In genomic region chr11:12110714-12111481, GRCh38 we compare ENCODE assay signal across 8 cellular contexts. TPM values are rescaled to one million over a fixed set of nuclear protein-coding genes. Genes with fewer than 3 reads are reported as not detected.
DNase-seq lines count a peak whose midpoint lies in the region; ATAC-seq, FAIRE-seq and TF ChIP-seq lines count a peak whose summit lies in the region.

No MANE protein-coding gene starts in this region.

- no peaks in the 10 kb centered on the region for H3K79me2 ChIP-seq in H1 (ENCODE audit: control insufficient read depth in 1 of 2, insufficient read depth in 2 of 2, low read length in 2 of 2)

- H3K4me3 ChIP-seq in WI38 (ENCODE audit: low read depth, low read length) (peak overlapping the region; percentile 85), H1 (ENCODE audit: extremely low read depth in 1 of 4, insufficient read depth in 2 of 4, low read depth in 3 of 4, low read length in 4 of 4) (peak overlapping the region; percentile 36 to 71 (median 50)), mucosa of rectum (ENCODE audit: low read length in 2 of 2) (peak overlapping the region; percentile 93 to 94), upper lobe of left lung (peak overlapping the region; percentile 70 to 94 (median 92))

- no peak overlapping the region for H3K23ac ChIP-seq in H1 (ENCODE audit: insufficient read length)

- H3K9ac ChIP-seq in H1 (replicated peaks in 1 of 4; ENCODE audit: extremely low read depth in 1 of 4, low read depth in 3 of 4, low read length in 3 of 4), result no peak overlapping the region
- H3K9ac ChIP-seq in mucosa of rectum (ENCODE audit: low read depth in 1 of 2, low read length in 2 of 2), result peak overlapping the region; percentile 87 to 93

- H4K91ac ChIP-seq in H1 (replicated peaks; ENCODE audit: insufficient read length, low read length), result no peak overlapping the region

- peak; percentile 21 for ATAC-seq in GM19467 (IDR thresholded peaks at IDR 0.05; ENCODE audit: unreplicated experiment)
- peak; percentile 13 for ATAC-seq in HG03460 (IDR thresholded peaks at IDR 0.05; ENCODE audit: unreplicated experiment)
- ATAC-seq in upper lobe of left lung (ENCODE audit: low FRiP score in 2 of 2), result peak; percentile 52 to 58

- FAIRE-seq in H1 (lab: Jason Lieb, UNC), result no peak

- H3K4me2 ChIP-seq in H1 (ENCODE audit: insufficient read depth in 1 of 2, low read depth in 2 of 2, low read length in 2 of 2), result peak overlapping the region; percentile 72 to 99

- H3K36me3 ChIP-seq in H1 (ENCODE audit: control insufficient read depth in 2 of 4, insufficient read depth in 4 of 4, low read length in 3 of 4) (no peaks in the 10 kb centered on the region), mucosa of rectum (ENCODE audit: control insufficient read depth in 2 of 2, insufficient read depth in 2 of 2, low read length in 2 of 2) (peaks cover 0 to 4% of the 10 kb centered on the region in 2 donors), upper lobe of left lung (no peaks in the 10 kb centered on the region)

- TF ChIP-seq POLR2A in H1 (IDR thresholded peaks at IDR 0.05; ENCODE audit: control extremely low read depth in 1 of 2, low read depth in 2 of 2, low read length in 2 of 2) (no peak), upper lobe of left lung (IDR thresholded peaks at IDR 0.05) (peak in 1 of 4 donors; percentile 58)

- H2BK120ac ChIP-seq in H1 (replicated peaks; ENCODE audit: low read depth, low read length), result no peak overlapping the region

- no peak overlapping the region for H2AK5ac ChIP-seq in H1 (ENCODE audit: low read depth, low read length)

- H3K9me3 ChIP-seq in H1 (ENCODE audit: insufficient read depth in 2 of 2, low read depth in 1 of 2, low read length in 1 of 2), result no peaks in the 10 kb centered on the region
- no peaks in the 10 kb centered on the region for H3K9me3 ChIP-seq in mucosa of rectum (ENCODE audit: control insufficient read depth in 2 of 2, low read length in 2 of 2)
- H3K9me3 ChIP-seq in upper lobe of left lung, result no peaks in the 10 kb centered on the region

- WGBS in H1 (ENCODE audit: extremely low coverage in 1 of 2, insufficient coverage in 1 of 2, insufficient read length in 1 of 2, insufficient replicate concordance in 2 of 2, low coverage in 1 of 2, low lambda C conversion rate in 2 of 2, missing lambda C conversion rate in 1 of 2), 2 experiments, result 4% methylated on average over 30 of the region's 65 CpGs; no CpG with 5 or more reads in 1 of the 2 experiments
- WGBS in upper lobe of left lung, 2 donors, result 0 to 24% methylated on average over 2 to 32 of the region's 65 CpGs

- no peak overlapping the region for H3K56ac ChIP-seq in H1 (replicated peaks; ENCODE audit: insufficient read length, low read depth, low read length)

- H3K23me2 ChIP-seq in H1 (ENCODE audit: low read depth, low read length), result peaks cover 12% of the 10 kb centered on the region

- no peak overlapping the region for H2BK20ac ChIP-seq in H1 (ENCODE audit: low read length)

- TF ChIP-seq CTCF in WI38 (IDR thresholded peaks at IDR 0.05; ENCODE audit: low read depth, low read length) (no peak), H1 (IDR thresholded peaks at IDR 0.05; ENCODE audit: control extremely low read depth in 1 of 3, insufficient read depth in 1 of 3, low read depth in 1 of 3, low read length in 3 of 3) (no peak), upper lobe of left lung (IDR thresholded peaks at IDR 0.05) (no peak)

- no peak overlapping the region for H2BK15ac ChIP-seq in H1 (ENCODE audit: low read length)

- CTCF ChIA-PET in H1 (lab: Charles Lee; ENCODE audit: partially characterized antibody), result interaction anchor here (1.2 to 3.2 kb wide), 6 partner anchors 8 to 170 kb away, joined by 4 to 14 read pairs (median 5); no protein-coding TSS in a partner anchor

- DNase-seq in DMS79 treated with DMSO at 0.1 percent for 48 hours (lab: John Stamatoyannopoulos, UW) (peak; percentile 36), H1 (ENCODE audit: low read depth in 1 of 2, low spot score in 2 of 2) (peak in 1 of 2 experiments; percentile 64), upper lobe of left lung (peak; percentile 60 to 87), HK-2 (ENCODE audit: unreplicated experiment) (no peak)

- no peak overlapping the region for H4K5ac ChIP-seq in H1 (ENCODE audit: insufficient read length, low read depth, low read length)

- H3K27ac ChIP-seq in H1 (ENCODE audit: low read depth, low read length) (no peak overlapping the region), mucosa of rectum (ENCODE audit: low read depth in 2 of 2, low read length in 2 of 2) (peak overlapping the region; percentile 88 to 89), upper lobe of left lung (peak overlapping the region; percentile 77 to 92 (median 90))

- no peak for TF ChIP-seq EP300 in H1 (IDR thresholded peaks at IDR 0.05; ENCODE audit: borderline replicate concordance in 1 of 2, low read depth in 2 of 2, low read length in 2 of 2)
- no peak for TF ChIP-seq EP300 in upper lobe of left lung (IDR thresholded peaks at IDR 0.05)

- H2BK12ac ChIP-seq in H1 (ENCODE audit: low read depth, low read length), result no peak overlapping the region

- peaks cover 0 to 10% (median 4%) of the 10 kb centered on the region in 4 experiments; a peak in 5 of 7 replicates for H3K4me1 ChIP-seq in H1 (replicated peaks in 1 of 4; ENCODE audit: control insufficient read depth in 3 of 4, insufficient read depth in 4 of 4, low read length in 3 of 4)
- peaks cover 11 to 28% of the 10 kb centered on the region in 2 donors for H3K4me1 ChIP-seq in mucosa of rectum (ENCODE audit: control insufficient read depth in 2 of 2, insufficient read depth in 2 of 2, low read length in 2 of 2)
- peaks cover 15 to 44% (median 31%) of the 10 kb centered on the region in 4 donors for H3K4me1 ChIP-seq in upper lobe of left lung

- H4K8ac ChIP-seq in H1 (ENCODE audit: extremely low read depth, insufficient read depth, low read length), result no peak overlapping the region; the same call in 1 of the 2 replicates

- no peak overlapping the region for H3K14ac ChIP-seq in H1 (ENCODE audit: insufficient read length)

- no peak overlapping the region for H3K18ac ChIP-seq in H1 (ENCODE audit: extremely low read depth, low read length)

- no peak for TF ChIP-seq RAD21 in H1 (IDR thresholded peaks at IDR 0.05 in 1 of 2, conservative IDR thresholded peaks at IDR 0.05 in 1 of 2; ENCODE audit: low read depth in 2 of 2, low read length in 2 of 2)

- no peak overlapping the region for H3K4ac ChIP-seq in H1 (replicated peaks; ENCODE audit: insufficient read length, low read depth, low read length)

- H2AFZ ChIP-seq in H1 (ENCODE audit: low read length), result peak overlapping the region; percentile 40; the same call in 1 of the 2 replicates

- H4K20me1 ChIP-seq in H1 (replicated peaks in 1 of 2; ENCODE audit: control insufficient read depth in 1 of 2, insufficient read depth in 2 of 2, low read length in 2 of 2), result peaks cover 0 to 1% of the 10 kb centered on the region in 2 experiments

- H2BK5ac ChIP-seq in H1 (ENCODE audit: low read depth, low read length), result no peak overlapping the region

- H3K79me1 ChIP-seq in H1 (ENCODE audit: low read depth, low read length), result no peaks in the 10 kb centered on the region

- H3K27me3 ChIP-seq in H1 (replicated peaks in 1 of 4; ENCODE audit: control insufficient read depth in 3 of 4, extremely low read depth in 1 of 4, insufficient read depth in 3 of 4, low read length in 3 of 4), result peaks cover 0 to 35% (median 30%) of the 10 kb centered on the region in 4 experiments; a peak in 5 of 7 replicates
- H3K27me3 ChIP-seq in mucosa of rectum (ENCODE audit: control insufficient read depth in 2 of 2, insufficient read depth in 2 of 2, low read length in 2 of 2), result no peaks in the 10 kb centered on the region
- no peaks in the 10 kb centered on the region for H3K27me3 ChIP-seq in upper lobe of left lung

- POLR2A ChIA-PET in H1 (lab: Charles Lee; ENCODE audit: partially characterized antibody), result interaction anchor here (0.9 to 1.6 kb wide), 3 partner anchors 8 to 62 kb away, joined by 3 to 4 read pairs (median 3); no protein-coding TSS in a partner anchor

TF ChIP-seq in H1, 55 proteins besides CTCF, POLR2A, EP300 and RAD21:
- TF ChIP-seq SIN3A (conservative IDR thresholded peaks at IDR 0.05 in 1 of 2, IDR thresholded peaks at IDR 0.05 in 1 of 2; ENCODE audit: low read depth in 1 of 2, low read length in 2 of 2) (peak; percentile 19 to 65; a peak in 2 of 4 replicates), E2F6 (IDR thresholded peaks at IDR 0.05) (peak; percentile 73), MAX (IDR thresholded peaks at IDR 0.05) (peak; percentile 60), CREB1 (IDR thresholded peaks at IDR 0.05) (no peak), MAFK (IDR thresholded peaks at IDR 0.05; ENCODE audit: low read depth, low read length) (no peak), USF2 (IDR thresholded peaks at IDR 0.05; ENCODE audit: low read length) (no peak), SUZ12 (IDR thresholded peaks at IDR 0.05; ENCODE audit: low read length) (peak; percentile 61), TEAD4 (IDR thresholded peaks at IDR 0.05; ENCODE audit: low read depth, low read length) (no peak), CHD1 (IDR thresholded peaks at IDR 0.05; ENCODE audit: low read depth, low read length) (no peak)

RNA-seq across cellular contexts. Expression of gene MICAL2, which starts 0.5 kb away (rescaled TPM):
- total RNA-seq in H1 (2021; fragmentation: NEBNext Ultra II Directional; extraction: Animal tissue kit (Norgen Biotek cat#: 25700)), result 4.1 and 4.2 TPM in 2 replicates
- polyA plus RNA-seq in H1 (2011; rRNA removed), result 1.3 and 1.6 TPM in 2 replicates
- polyA plus RNA-seq in H1 (2011; cell fraction: cytosol; rRNA removed), result 1.7 TPM
- 3.0 TPM for polyA plus RNA-seq in H1 (2011; cell fraction: nucleus; rRNA removed)
- 1.4 to 2.5 TPM (median 1.6 TPM) in 4 replicates for polyA plus RNA-seq in H1 (2012, experiment 1 of 2)
- polyA plus RNA-seq in H1 (2012, experiment 2 of 2), result 5.1 TPM
- 0.67 TPM for polyA plus RNA-seq in H1 (2013, experiment 1 of 2)
- polyA plus RNA-seq in H1 (2013, experiment 2 of 2), result 0.79 TPM
- polyA minus RNA-seq in H1 (2011; rRNA and poly(A)+ RNA removed), result 3.9 and 4.4 TPM in 2 replicates
- polyA minus RNA-seq in H1 (2011; cell fraction: cytosol; rRNA and poly(A)+ RNA removed), result 3.2 TPM
- 6.5 TPM for polyA minus RNA-seq in H1 (2011; cell fraction: nucleus; rRNA and poly(A)+ RNA removed)
- 100 to 1,000 TPM; 138 to 327 (median 175) TPM for total RNA-seq in upper lobe of left lung

Comparison
In these comparisons a context has a peak if more than half of its experiments do, and no peak if none do; other contexts are left out.
1. H3K9ac ChIP-seq: peak in mucosa of rectum (2 of 2); none in H1 (0 of 4).
2. RNA of gene MICAL2, which starts 0.5 kb away (total RNA-seq): 138 to 327 TPM in upper lobe of left lung; 4.1 to 4.2 TPM in H1; every median in the first group is over 10 times any median in the second.
3. Peak in every context shown above with its lines, with median percentiles within 50 percentile points of each other: ATAC-seq and H3K4me3 ChIP-seq.